Comparison of ENCODE assay signal across 1 cellular context in the genomic region with DNA sequence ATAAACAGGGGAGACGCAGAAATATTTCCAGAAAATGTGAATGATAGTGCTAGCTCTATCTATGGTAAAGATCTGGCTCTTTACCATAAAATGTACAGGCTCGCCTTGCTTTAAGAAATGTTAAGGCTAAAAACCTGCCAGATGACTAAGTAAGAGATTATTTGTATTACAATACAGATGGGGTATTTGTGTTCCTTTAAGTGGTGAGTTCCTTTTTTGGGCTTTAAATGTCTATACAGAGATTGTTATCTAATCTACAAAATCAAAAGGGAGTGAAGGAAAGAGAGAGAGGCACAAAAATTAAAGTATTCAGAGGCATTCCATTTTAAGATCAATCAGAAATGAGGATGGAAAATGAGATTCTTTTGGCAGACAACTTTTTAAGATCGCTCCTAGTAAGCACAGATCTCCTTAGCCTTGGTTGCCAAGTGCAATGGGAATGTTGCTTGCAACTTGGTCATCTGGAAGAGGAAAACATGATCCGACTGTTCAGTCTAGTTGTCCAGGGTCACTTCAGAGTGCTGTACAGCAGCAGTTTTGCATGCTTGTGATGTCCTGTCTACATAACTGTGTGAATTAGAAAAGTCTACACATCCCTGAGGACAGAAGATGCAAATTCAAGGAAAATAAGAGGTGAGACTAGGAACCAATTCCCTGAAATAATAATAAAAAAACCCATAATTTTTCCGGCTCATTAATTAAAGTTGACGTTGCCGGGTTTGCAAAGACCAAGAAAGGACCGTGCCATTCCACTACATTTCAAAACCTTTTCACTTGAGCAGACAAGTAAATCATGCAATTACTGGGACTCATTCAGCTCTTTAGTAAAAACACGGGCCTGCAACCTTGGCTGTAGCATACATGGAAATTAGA.
TF ChIP-seq lines count a peak whose summit lies in the region.

No MANE protein-coding gene starts in this region.

TF ChIP-seq in endothelial cell of umbilical vein, 7 proteins besides CTCF, POLR2A, EP300 and RAD21:
- TF ChIP-seq JUN (IDR thresholded peaks at IDR 0.05; ENCODE audit: borderline replicate concordance, insufficient read depth, insufficient read length, low read depth) (no peak), POLR2AphosphoS5 (IDR thresholded peaks at IDR 0.05; ENCODE audit: insufficient read depth, low read depth, low read length) (no peak), GATA2 (IDR thresholded peaks at IDR 0.05; ENCODE audit: insufficient read depth, insufficient read length, low read depth, low read length) (peak; percentile 87), FOS (IDR thresholded peaks at IDR 0.05; ENCODE audit: borderline replicate concordance, insufficient read depth, low read length) (no peak), EZH2 (IDR thresholded peaks at IDR 0.05; ENCODE audit: borderline replicate concordance, low read depth, low read length, severe bottlenecking) (no peak)
- TF ChIP-seq, protein P1, sequence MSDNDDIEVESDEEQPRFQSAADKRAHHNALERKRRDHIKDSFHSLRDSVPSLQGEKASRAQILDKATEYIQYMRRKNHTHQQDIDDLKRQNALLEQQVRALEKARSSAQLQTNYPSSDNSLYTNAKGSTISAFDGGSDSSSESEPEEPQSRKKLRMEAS (IDR thresholded peaks at IDR 0.05; ENCODE audit: insufficient read depth, insufficient read length) = no peak
TF ChIP-seq in endothelial cell of umbilical vein: peak in this region for 1.
